23 cellular contexts compared by ENCODE assay signal in the genomic region with DNA sequence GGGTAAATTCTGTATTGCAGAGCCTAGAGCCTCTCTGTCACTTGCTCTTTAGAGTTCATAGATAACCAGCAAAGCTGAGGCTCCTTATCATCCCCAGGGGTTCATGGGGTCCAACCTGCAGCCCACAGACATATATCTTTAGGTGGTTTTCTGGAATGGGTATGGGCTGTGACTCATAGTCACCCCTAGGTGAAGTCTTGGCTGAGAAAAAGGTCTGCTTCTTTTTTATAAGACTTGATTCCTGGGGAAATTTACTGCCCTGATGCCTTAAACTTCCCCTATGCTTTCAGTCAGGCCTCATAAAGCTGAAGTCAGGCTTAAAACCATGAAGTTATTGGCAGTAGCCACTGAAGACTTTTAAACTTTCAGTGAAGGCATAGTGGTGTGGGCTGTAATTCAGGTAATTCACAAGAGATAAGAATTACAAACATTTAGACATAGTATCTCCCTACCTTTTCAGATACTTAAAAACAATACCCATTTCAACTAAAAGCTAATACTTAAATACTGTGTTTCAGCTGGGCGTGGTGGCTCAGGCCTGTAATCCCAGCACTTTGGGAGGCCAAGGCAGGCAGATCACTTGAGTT. TPM values are rescaled to one million over a fixed set of nuclear protein-coding genes. Genes with fewer than 3 reads are reported as not detected.
DNase-seq lines count a peak whose midpoint lies in the region; ATAC-seq and TF ChIP-seq lines count a peak whose summit lies in the region.
"Had no signal": no experiment of that assay in that cellular context is flagged by ENCODE, and none has a peak within 500 bp of the region (broad histone marks: within the 10 kb centered on the region; RNA-seq: fewer than 3 reads in every experiment).

No MANE protein-coding gene starts in this region.

- H3K4me1 ChIP-seq in breast epithelium (no peaks in the 10 kb centered on the region), mucosa of descending colon (ENCODE audit: low read depth) (no peaks in the 10 kb centered on the region), vagina (peaks cover 66% of the 10 kb centered on the region)

- no peak overlapping the region for H3K4me3 ChIP-seq in breast epithelium
- no peak overlapping the region for H3K4me3 ChIP-seq in mucosa of descending colon
- no peak overlapping the region for H3K4me3 ChIP-seq in vagina
- H3K4me3 ChIP-seq: right lobe of liver, SK-N-MC, upper lobe of left lung had no signal

- ATAC-seq in mucosa of descending colon (peak; percentile 18), GM18502 (IDR thresholded peaks at IDR 0.05; ENCODE audit: poor library complexity, unreplicated experiment) (no peak)
- ATAC-seq: right lobe of liver, WTC11 had no signal

- H3K4me1 Mint-ChIP-seq in activated naive CD4-positive, alpha-beta T cell treated with anti-CD3 and anti-CD28 coated beads, Interleukin-2, amount 50 U/mL, for 24 hours = peaks cover 63% of the 10 kb centered on the region

- H3K27me3 ChIP-seq in breast epithelium (no peaks in the 10 kb centered on the region), vagina (no peaks in the 10 kb centered on the region)
- H3K27me3 ChIP-seq: right lobe of liver, upper lobe of left lung had no signal

- TF ChIP-seq POLR2A in breast epithelium (IDR thresholded peaks at IDR 0.05) (no peak), vagina (IDR thresholded peaks at IDR 0.05) (no peak)

- H3K36me3 Mint-ChIP-seq in activated naive CD4-positive, alpha-beta T cell treated with anti-CD3 and anti-CD28 coated beads, Interleukin-2, amount 50 U/mL, for 24 hours = peaks cover 8% of the 10 kb centered on the region
- H3K36me3 Mint-ChIP-seq: WTC11 had no signal

- TF ChIP-seq CTCF in breast epithelium (IDR thresholded peaks at IDR 0.05) (no peak), mucosa of descending colon (IDR thresholded peaks at IDR 0.05) (no peak), vagina (IDR thresholded peaks at IDR 0.05) (no peak)

- H3K4me3 Mint-ChIP-seq in activated naive CD4-positive, alpha-beta T cell treated with anti-CD3 and anti-CD28 coated beads, Interleukin-2, amount 50 U/mL, for 24 hours = no peak overlapping the region
- H3K4me3 Mint-ChIP-seq: CD4-positive, alpha-beta memory T cell; neural crest cell; WTC11 had no signal

- H3K9me3 Mint-ChIP-seq in activated naive CD4-positive, alpha-beta T cell treated with anti-CD3 and anti-CD28 coated beads, Interleukin-2, amount 50 U/mL, for 24 hours = no peaks in the 10 kb centered on the region
- H3K9me3 Mint-ChIP-seq: CD4-positive, alpha-beta memory T cell; H9; neural crest cell; WTC11 had no signal

- H3K36me3 ChIP-seq in breast epithelium = no peaks in the 10 kb centered on the region
- no peaks in the 10 kb centered on the region for H3K36me3 ChIP-seq in mucosa of descending colon (ENCODE audit: low read depth)
- peaks cover 0 to 6% of the 10 kb centered on the region in 2 donors for H3K36me3 ChIP-seq in vagina
- H3K36me3 ChIP-seq: right lobe of liver had no signal

- intact Hi-C loops in breast epithelium (cut with DNase I; ENCODE audit: low total_unique reads) = no loop called here
- intact Hi-C loops in mucosa of descending colon (cut with DNase I, micrococcal nuclease) = no loop called here
- intact Hi-C loops in vagina (cut with DNase I) = no loop called here

- no peak for DNase-seq in activated naive CD4-positive, alpha-beta T cell (lab: John Stamatoyannopoulos, UW)
- DNase-seq in breast epithelium (ENCODE audit: low spot score in 2 of 2) = no peak
- DNase-seq in mucosa of descending colon = no peak
- DNase-seq in vagina (ENCODE audit: extremely low spot score in 2 of 2) = no peak
- no peak for DNase-seq in dermis blood vessel endothelial cell
- no peak for DNase-seq in NCI-H345 (lab: John Stamatoyannopoulos, UW)
- DNase-seq: ACHN; activated naive CD4-positive, alpha-beta T cell treated with Interleukin-2 at 50 U/mL for 16 hours; caudate nucleus; CD4-positive, alpha-beta memory T cell; effector CD8-positive, alpha-beta T cell; H9; NCI-H187 treated with DMSO at 0.1 percent for 48 hours; NCI-H524; right lobe of liver; stimulated activated CD4-positive, alpha-beta T cell treated with anti-CD3 and anti-CD28 coated beads, Interleukin-4, amount 100 ng/mL, for 1 hour; stimulated activated CD8-positive, alpha-beta memory T cell treated with anti-CD3 and anti-CD28 coated beads, Interleukin-4, amount 100 ng/mL, for 48 hours; upper lobe of left lung had no signal

- H3K9me3 ChIP-seq in breast epithelium (no peaks in the 10 kb centered on the region), mucosa of descending colon (no peaks in the 10 kb centered on the region), vagina (no peaks in the 10 kb centered on the region)
- H3K9me3 ChIP-seq: right lobe of liver, upper lobe of left lung had no signal

- H3K27ac ChIP-seq in breast epithelium = peak overlapping the region; percentile 36 to 84
- peak overlapping the region; percentile 51 for H3K27ac ChIP-seq in vagina
- H3K27ac ChIP-seq: right lobe of liver, SK-N-MC, upper lobe of left lung had no signal

- H3K27me3 Mint-ChIP-seq in activated naive CD4-positive, alpha-beta T cell treated with anti-CD3 and anti-CD28 coated beads, Interleukin-2, amount 50 U/mL, for 24 hours = no peaks in the 10 kb centered on the region
- H3K27me3 Mint-ChIP-seq: CD4-positive, alpha-beta memory T cell had no signal

- H3K27ac Mint-ChIP-seq in activated naive CD4-positive, alpha-beta T cell treated with anti-CD3 and anti-CD28 coated beads, Interleukin-2, amount 50 U/mL, for 24 hours = peak overlapping the region; percentile 96

RNA-seq across cellular contexts. Expression of a gene that starts 46.8 kb away (rescaled TPM):
- total RNA-seq in breast epithelium (10 to 100 TPM; 15.0 to 24.0 (median 17.7) TPM), mucosa of descending colon (10 to 100 TPM; 21.8 to 23.5 (median 22.5) TPM), vagina (13.8 TPM), dermis blood vessel endothelial cell (28.5 and 29.1 TPM in 2 replicates)

RNA-seq across cellular contexts. Expression of a gene that starts 56.9 kb away (rescaled TPM):
- total RNA-seq in breast epithelium (under 1 TPM in 2 of 3 donors, not detected in 1; 0.32 to 0.66 TPM), mucosa of descending colon (under 1 TPM in 1 of 3 donors, not detected in 2; 0.39 TPM), vagina (not detected), dermis blood vessel endothelial cell (0.34 and 0.93 TPM in 2 replicates)
- total RNA-seq: CD4-positive, alpha-beta memory T cell; neural crest cell had no signal
